In the genomic region with DNA sequence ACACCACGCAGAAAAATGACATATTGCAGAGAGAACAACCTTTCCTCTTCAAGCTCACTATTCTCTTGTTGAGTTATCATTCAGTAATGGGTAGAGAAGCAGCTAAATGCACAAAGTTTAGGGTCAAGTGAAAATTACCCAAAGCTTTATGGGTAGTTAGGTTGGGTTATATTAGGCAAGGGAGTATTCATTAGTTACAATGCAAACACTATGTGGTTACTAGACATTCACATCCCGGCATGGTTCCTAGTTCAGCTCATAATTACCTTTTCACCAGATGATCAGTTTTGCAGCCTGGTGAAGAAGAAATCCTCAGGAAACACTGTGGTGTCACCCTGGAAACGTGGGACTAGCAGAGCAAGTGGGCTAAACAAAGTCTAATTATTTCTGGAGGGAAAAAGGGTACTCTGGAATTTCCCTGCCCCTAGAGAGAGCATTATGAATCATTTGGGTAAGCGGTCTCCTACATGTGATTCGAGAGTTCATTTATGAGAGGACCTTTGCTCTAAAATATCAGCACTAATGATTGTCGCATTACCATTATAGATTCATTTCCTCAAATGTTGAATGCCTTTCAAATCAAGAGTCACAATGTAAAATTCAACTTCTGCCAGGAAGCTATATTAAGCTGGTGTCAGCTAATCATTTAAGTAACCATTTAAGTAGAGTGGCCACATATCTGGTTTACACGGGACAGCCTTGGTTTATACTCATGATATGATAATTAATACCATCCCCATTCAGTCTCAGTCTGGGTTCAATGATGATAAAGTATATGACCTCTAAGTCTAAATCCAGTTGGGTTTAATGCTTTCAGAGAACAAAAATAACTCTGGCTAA, we compare ENCODE assay signal across 16 cellular contexts.
DNase-seq lines count a peak whose midpoint lies in the region; ATAC-seq and TF ChIP-seq lines count a peak whose summit lies in the region.
"Had no signal": no experiment of that assay in that cellular context is flagged by ENCODE, and none has a peak within 500 bp of the region (broad histone marks: within the 10 kb centered on the region; RNA-seq: fewer than 3 reads in every experiment).

No MANE protein-coding gene starts in this region.

- H3K36me3 ChIP-seq in neural progenitor cell (no peaks in the 10 kb centered on the region), WERI-Rb-1 (no peaks in the 10 kb centered on the region)
- H3K36me3 ChIP-seq: BE2C, left ventricle myocardium inferior, thoracic aorta had no signal

- peaks cover 4% of the 10 kb centered on the region for H3K9me3 Mint-ChIP-seq in neural progenitor cell

- H3K9ac ChIP-seq in neural progenitor cell = no peak overlapping the region

- peaks cover 2% of the 10 kb centered on the region for H3K27me3 Mint-ChIP-seq in neural progenitor cell (ENCODE audit: insufficient read depth, low read depth)
- H3K27me3 Mint-ChIP-seq: activated naive CD8-positive, alpha-beta T cell; naive B cell had no signal

- DNase-seq in neural progenitor cell (ENCODE audit: low spot score) = no peak
- no peak for DNase-seq in WERI-Rb-1
- DNase-seq in HT-29 (ENCODE audit: low spot score) = no peak
- DNase-seq in ureter (ENCODE audit: low spot score) = no peak
- DNase-seq: BE2C; DMS79; effector CD4-positive, alpha-beta T cell; left ventricle myocardium inferior; naive B cell; SHP77 treated with DMSO at 0.1 percent for 48 hours; stimulated activated CD4-positive, alpha-beta T cell treated with anti-CD3 and anti-CD28 coated beads, Interleukin-15, amount 100 ng/mL, for 24 hours had no signal

- H3K79me2 ChIP-seq in neural progenitor cell (ENCODE audit: low read depth) = no peaks in the 10 kb centered on the region

- no peaks in the 10 kb centered on the region for H3K27me3 ChIP-seq in neural progenitor cell
- no peaks in the 10 kb centered on the region for H3K27me3 ChIP-seq in WERI-Rb-1 (ENCODE audit: insufficient read depth, low read depth, severe bottlenecking)
- H3K27me3 ChIP-seq: BE2C had no signal

- TF ChIP-seq CTCF in neural progenitor cell (IDR thresholded peaks at IDR 0.05) = no peak
- TF ChIP-seq CTCF in WERI-Rb-1 (IDR thresholded peaks at IDR 0.05; ENCODE audit: low read depth, low read length) = no peak

- H3K27ac ChIP-seq in neural progenitor cell (no peak overlapping the region), WERI-Rb-1 (no peak overlapping the region)
- H3K27ac ChIP-seq: left ventricle myocardium inferior, thoracic aorta had no signal

- H3K4me1 Mint-ChIP-seq in neural progenitor cell = peaks cover 8% of the 10 kb centered on the region

- H3K4me1 ChIP-seq in neural progenitor cell = no peaks in the 10 kb centered on the region
- H3K4me1 ChIP-seq: BE2C, left ventricle myocardium inferior had no signal

- H2AFZ ChIP-seq in neural progenitor cell (replicated peaks) = no peak overlapping the region

- H3K4me2 ChIP-seq in neural progenitor cell = no peak overlapping the region

- peak overlapping the region; percentile 64 for H3K27ac Mint-ChIP-seq in neural progenitor cell
- H3K27ac Mint-ChIP-seq: activated naive CD8-positive, alpha-beta T cell; naive B cell had no signal

- no peak overlapping the region for H3K4me3 Mint-ChIP-seq in neural progenitor cell
- H3K4me3 Mint-ChIP-seq: activated naive CD8-positive, alpha-beta T cell had no signal

- peak; percentile 37 for ATAC-seq in GM18520 (IDR thresholded peaks at IDR 0.05; ENCODE audit: unreplicated experiment)
- peak; percentile 41 for ATAC-seq in GM21515 (IDR thresholded peaks at IDR 0.05; ENCODE audit: unreplicated experiment)
- ATAC-seq in HG02981 (IDR thresholded peaks at IDR 0.05; ENCODE audit: unreplicated experiment) = peak; percentile 44

- H3K36me3 Mint-ChIP-seq in neural progenitor cell = no peaks in the 10 kb centered on the region
- H3K36me3 Mint-ChIP-seq: activated naive CD8-positive, alpha-beta T cell; naive B cell had no signal

- H3K9me3 ChIP-seq in neural progenitor cell (ENCODE audit: low read depth) = no peaks in the 10 kb centered on the region
- H3K9me3 ChIP-seq in WERI-Rb-1 (ENCODE audit: severe bottlenecking) = no peaks in the 10 kb centered on the region
- H3K9me3 ChIP-seq: BE2C, thoracic aorta had no signal

- H3F3A ChIP-seq in neural progenitor cell (ENCODE audit: low read depth) = no peaks in the 10 kb centered on the region

- H4K20me1 ChIP-seq in neural progenitor cell (ENCODE audit: low read depth) = no peaks in the 10 kb centered on the region

- H3K4me3 ChIP-seq in neural progenitor cell = no peak overlapping the region
- no peak overlapping the region for H3K4me3 ChIP-seq in WERI-Rb-1 (ENCODE audit: low read depth, low read length)
- H3K4me3 ChIP-seq: left ventricle myocardium inferior, thoracic aorta had no signal
